In genomic region chr1:224432672-224433040, GRCh38 we compare ENCODE assay signal across 8 cellular contexts. TPM values are rescaled to one million over a fixed set of nuclear protein-coding genes. Genes with fewer than 3 reads are reported as not detected.
DNase-seq lines count a peak whose midpoint lies in the region; ATAC-seq and TF ChIP-seq lines count a peak whose summit lies in the region.

No MANE protein-coding gene starts in this region.

- peaks cover 7 to 11% of the 10 kb centered on the region in 2 donors for H3K4me1 ChIP-seq in uterus

- peak; percentile 33 for DNase-seq in GM10266 (ENCODE audit: extremely low spot score)
- DNase-seq in NOMO-1 treated with DMSO at 0.1 percent for 48 hours (lab: John Stamatoyannopoulos, UW; ENCODE audit: unreplicated experiment), result peak; percentile 19
- peak; percentile 32 for DNase-seq in cerebellar cortex (ENCODE audit: low spot score)
- peak; percentile 29 to 41 for DNase-seq in lung microvascular endothelial cell (ENCODE audit: low read depth in 2 of 2)
- DNase-seq in uterus, result no peak
- DNase-seq in SHP77 (lab: John Stamatoyannopoulos, UW), result no peak
- DNase-seq in activated CD4-positive, alpha-beta T cell treated with anti-CD3 and anti-CD28 coated beads, Interleukin-2, amount 50 U/mL, for 1 hour, result no peak

- no peaks in the 10 kb centered on the region for H3K27me3 ChIP-seq in uterus

- no peak for TF ChIP-seq CTCF in GM10266 (IDR thresholded peaks at IDR 0.05; ENCODE audit: control insufficient read depth, insufficient read depth, low read depth, missing control alignments)
- no peak for TF ChIP-seq CTCF in uterus (IDR thresholded peaks at IDR 0.05)

- H3K36me3 ChIP-seq in uterus, result no peaks in the 10 kb centered on the region

- no peaks in the 10 kb centered on the region for H3K9me3 ChIP-seq in uterus

- no peak for ATAC-seq in HG02852 (IDR thresholded peaks at IDR 0.05; ENCODE audit: unreplicated experiment)

- H3K27ac ChIP-seq in uterus, result peak overlapping the region; percentile 98 to 99

- peak overlapping the region; percentile 86 to 94 for H3K4me3 ChIP-seq in uterus

- TF ChIP-seq POLR2A in uterus (IDR thresholded peaks at IDR 0.05), result no peak

- intact Hi-C loops in uterus (cut with DNase I; ENCODE audit: low total_unique reads), result no loop called here

RNA-seq across cellular contexts. Expression of gene WDR26, which starts 1.9 kb away (rescaled TPM):
- 51.4 and 61.7 TPM in 2 replicates for total RNA-seq in lung microvascular endothelial cell
- 10 to 100 TPM; 45.9 to 76.9 (median 65.7) TPM for total RNA-seq in uterus

Comparison
In these comparisons a context has a peak if more than half of its experiments do, and no peak if none do; other contexts are left out.
1. DNase-seq: peak in GM10266 (single experiment), NOMO-1 treated with DMSO at 0.1 percent for 48 hours (single experiment), cerebellar cortex (single experiment) and lung microvascular endothelial cell (2 of 2); none in uterus (0 of 2), SHP77 (0 of 2) and activated CD4-positive, alpha-beta T cell treated with anti-CD3 and anti-CD28 coated beads, Interleukin-2, amount 50 U/mL, for 1 hour (single experiment).